Comparison of ENCODE assay signal across 17 cellular contexts in genomic region chr4:84126061-84126787, GRCh38.
DNase-seq lines count a peak whose midpoint lies in the region; ATAC-seq, FAIRE-seq and TF ChIP-seq lines count a peak whose summit lies in the region.
"Had no signal": no experiment of that assay in that cellular context is flagged by ENCODE, and none has a peak within 500 bp of the region (broad histone marks: within the 10 kb centered on the region; RNA-seq: fewer than 3 reads in every experiment).

No MANE protein-coding gene starts in this region.

- H3K9me3 ChIP-seq in K562 (replicated peaks; ENCODE audit: control insufficient read depth, insufficient read depth, low read depth, low read length) (no peaks in the 10 kb centered on the region), neural progenitor cell (ENCODE audit: low read depth) (no peaks in the 10 kb centered on the region)
- H3K9me3 ChIP-seq: suprapubic skin had no signal

- H4K20me1 ChIP-seq in K562 (replicated peaks; ENCODE audit: control insufficient read depth, insufficient read depth, low read length): no peaks in the 10 kb centered on the region
- H4K20me1 ChIP-seq in neural progenitor cell (ENCODE audit: low read depth): no peaks in the 10 kb centered on the region

- H3K36me3 Mint-ChIP-seq in neural progenitor cell: no peaks in the 10 kb centered on the region

- H3K79me2 ChIP-seq in K562 (ENCODE audit: control insufficient read depth, insufficient read depth, low read length) (no peaks in the 10 kb centered on the region), neural progenitor cell (ENCODE audit: low read depth) (no peaks in the 10 kb centered on the region)

- peaks cover 6% of the 10 kb centered on the region for H3K9me3 Mint-ChIP-seq in neural progenitor cell
- H3K9me3 Mint-ChIP-seq: activated CD4-positive, alpha-beta T cell treated with anti-CD3 and anti-CD28 coated beads, Interleukin-2, amount 10 ng/mL, durations not matched to agents 24 days and 14 days had no signal

- H3K4me3 ChIP-seq in H7 (ENCODE audit: insufficient read depth, low read depth, low read length): peak overlapping the region; percentile 43
- H3K4me3 ChIP-seq in K562: no peak overlapping the region
- H3K4me3 ChIP-seq in neural progenitor cell: peak overlapping the region; percentile 60
- H3K4me3 ChIP-seq: adrenal gland, heart left ventricle, suprapubic skin had no signal

- BruUV-seq in K562 (replicated peaks; lab: Mats Ljungman, UMichigan): no TSS peak

- no peaks in the 10 kb centered on the region for H3F3A ChIP-seq in neural progenitor cell (ENCODE audit: low read depth)

- peak; percentile 3 for DNase-seq in H7
- DNase-seq in NCI-H2081 (lab: John Stamatoyannopoulos, UW): peak; percentile 35 to 73
- DNase-seq in K562 (ENCODE audit: extremely low read depth in 1 of 4, low spot score in 3 of 4): no peak
- DNase-seq in neural progenitor cell (ENCODE audit: low spot score): no peak
- no peak for DNase-seq in putamen (ENCODE audit: low spot score)
- no peak for DNase-seq in stimulated activated CD4-positive, alpha-beta T cell treated with anti-CD3 and anti-CD28 coated beads, Interleukin-2, amount 100 ng/mL, for 24 hours
- DNase-seq: activated CD4-positive, alpha-beta T cell treated with anti-CD3 and anti-CD28 coated beads, Interleukin-2, amount 10 ng/mL, durations not matched to agents 24 days and 14 days; activated CD8-positive, alpha-beta memory T cell treated with anti-CD3 and anti-CD28 coated beads, Interleukin-2, amount 50 U/mL, for 4 hours; activated gamma-delta T cell; adrenal gland; Calu3; heart left ventricle; mesenchymal stem cell; RPMI8226 had no signal

- intact Hi-C loops in K562 (cut with micrococcal nuclease): no loop called here

- no peak overlapping the region for H3K27ac ChIP-seq in K562 (ENCODE audit: extremely low read depth, low read depth, low read length)
- H3K27ac ChIP-seq in neural progenitor cell: no peak overlapping the region
- H3K27ac ChIP-seq: adrenal gland, heart left ventricle, suprapubic skin had no signal

- no peaks in the 10 kb centered on the region for H3K27me3 Mint-ChIP-seq in neural progenitor cell (ENCODE audit: insufficient read depth, low read depth)
- H3K27me3 Mint-ChIP-seq: activated CD4-positive, alpha-beta T cell treated with anti-CD3 and anti-CD28 coated beads, Interleukin-2, amount 10 ng/mL, durations not matched to agents 24 days and 14 days; B cell had no signal

- no peaks in the 10 kb centered on the region for H3K9me1 ChIP-seq in K562 (ENCODE audit: control insufficient read depth, insufficient read depth, low read length)

- ATAC-seq in K562 (peak; percentile 62; the same call in 2 of the 3 replicates), HG03135 (IDR thresholded peaks at IDR 0.05; ENCODE audit: unreplicated experiment) (no peak)
- ATAC-seq: heart left ventricle had no signal

- POLR2A ChIA-PET in K562 (lab: Yijun Ruan, JAX): no interaction called here

- H3K36me3 ChIP-seq in H7 (replicated peaks; ENCODE audit: control insufficient read depth, insufficient read depth, low read length): no peaks in the 10 kb centered on the region
- no peaks in the 10 kb centered on the region for H3K36me3 ChIP-seq in K562 (ENCODE audit: control insufficient read depth, insufficient read depth, low read length)
- no peaks in the 10 kb centered on the region for H3K36me3 ChIP-seq in neural progenitor cell
- H3K36me3 ChIP-seq: adrenal gland, heart left ventricle, suprapubic skin had no signal

- TF ChIP-seq POLR2A in K562 (conservative IDR thresholded peaks at IDR 0.05): no peak

- no peak for TF ChIP-seq RAD21 in K562 (CRISPR knock-in tag; conservative IDR thresholded peaks at IDR 0.05 in 1 of 2, IDR thresholded peaks at IDR 0.05 in 1 of 2)

- peaks cover 4% of the 10 kb centered on the region for H3K4me1 Mint-ChIP-seq in neural progenitor cell
- H3K4me1 Mint-ChIP-seq: activated CD4-positive, alpha-beta T cell treated with anti-CD3 and anti-CD28 coated beads, Interleukin-2, amount 10 ng/mL, durations not matched to agents 24 days and 14 days; B cell had no signal

- peak overlapping the region; percentile 81 for H2AFZ ChIP-seq in K562 (ENCODE audit: low read depth, low read length)
- peak overlapping the region; percentile 96 for H2AFZ ChIP-seq in neural progenitor cell (replicated peaks)

- no peaks in the 10 kb centered on the region for H3K4me1 ChIP-seq in K562 (replicated peaks in 1 of 2; ENCODE audit: control insufficient read depth in 2 of 2, insufficient read depth in 2 of 2, low read length in 2 of 2)
- H3K4me1 ChIP-seq in neural progenitor cell: peaks cover 8% of the 10 kb centered on the region
- H3K4me1 ChIP-seq: adrenal gland, heart left ventricle, suprapubic skin had no signal

- H3K9ac ChIP-seq in K562 (ENCODE audit: insufficient read depth in 1 of 2, low read depth in 2 of 2, low read length in 2 of 2): no peak overlapping the region; a peak in 1 of 4 replicates
- H3K9ac ChIP-seq in neural progenitor cell: no peak overlapping the region

- TF ChIP-seq CTCF in K562 (IDR thresholded peaks at IDR 0.05 in 2 of 3, conservative IDR thresholded peaks at IDR 0.05 in 1 of 3; ENCODE audit: insufficient read depth in 2 of 3, low read depth in 1 of 3, low read length in 3 of 3) (no peak), neural progenitor cell (IDR thresholded peaks at IDR 0.05) (no peak)

- CTCF ChIA-PET in K562 (lab: Yijun Ruan, JAX; ENCODE audit: low intra/inter-chr PET ratio): no interaction called here

- H3K27me3 ChIP-seq in H7 (ENCODE audit: control insufficient read depth, insufficient read depth, low read length): no peaks in the 10 kb centered on the region
- H3K27me3 ChIP-seq in K562 (ENCODE audit: control insufficient read depth in 2 of 2, insufficient read depth in 2 of 2, low read length in 2 of 2): no peaks in the 10 kb centered on the region
- no peaks in the 10 kb centered on the region for H3K27me3 ChIP-seq in neural progenitor cell
- H3K27me3 ChIP-seq: adrenal gland, suprapubic skin had no signal

- FAIRE-seq in K562 (lab: Jason Lieb, UNC): peak; percentile 40

- WGBS in K562 (ENCODE audit: insufficient coverage, low coverage, missing lambda C conversion rate): 24% methylated on average over 5 of the region's 5 CpGs

- H3K27ac Mint-ChIP-seq in neural progenitor cell: no peak overlapping the region
- H3K27ac Mint-ChIP-seq: activated CD4-positive, alpha-beta T cell treated with anti-CD3 and anti-CD28 coated beads, Interleukin-2, amount 10 ng/mL, durations not matched to agents 24 days and 14 days; B cell had no signal

- peak overlapping the region; percentile 27 for H3K4me3 Mint-ChIP-seq in neural progenitor cell
- H3K4me3 Mint-ChIP-seq: activated CD4-positive, alpha-beta T cell treated with anti-CD3 and anti-CD28 coated beads, Interleukin-2, amount 10 ng/mL, durations not matched to agents 24 days and 14 days; B cell had no signal

- H3K4me2 ChIP-seq in K562 (ENCODE audit: insufficient read depth, low read length) (peak overlapping the region; percentile 46), neural progenitor cell (peak overlapping the region; percentile 70)

- in situ Hi-C loops in K562 (cut with MboI): no loop called here

- TF ChIP-seq EP300 in K562 (IDR thresholded peaks at IDR 0.05; ENCODE audit: low read length): no peak

TF ChIP-seq in K562, 482 proteins besides CTCF, POLR2A, EP300 and RAD21:
- TF ChIP-seq ZNF232 (CRISPR knock-in tag; IDR thresholded peaks at IDR 0.05) (no peak), ZBTB1 (CRISPR knock-in tag; IDR thresholded peaks at IDR 0.05; ENCODE audit: borderline replicate concordance, low read depth) (no peak)
- TF ChIP-seq, protein P1, sequence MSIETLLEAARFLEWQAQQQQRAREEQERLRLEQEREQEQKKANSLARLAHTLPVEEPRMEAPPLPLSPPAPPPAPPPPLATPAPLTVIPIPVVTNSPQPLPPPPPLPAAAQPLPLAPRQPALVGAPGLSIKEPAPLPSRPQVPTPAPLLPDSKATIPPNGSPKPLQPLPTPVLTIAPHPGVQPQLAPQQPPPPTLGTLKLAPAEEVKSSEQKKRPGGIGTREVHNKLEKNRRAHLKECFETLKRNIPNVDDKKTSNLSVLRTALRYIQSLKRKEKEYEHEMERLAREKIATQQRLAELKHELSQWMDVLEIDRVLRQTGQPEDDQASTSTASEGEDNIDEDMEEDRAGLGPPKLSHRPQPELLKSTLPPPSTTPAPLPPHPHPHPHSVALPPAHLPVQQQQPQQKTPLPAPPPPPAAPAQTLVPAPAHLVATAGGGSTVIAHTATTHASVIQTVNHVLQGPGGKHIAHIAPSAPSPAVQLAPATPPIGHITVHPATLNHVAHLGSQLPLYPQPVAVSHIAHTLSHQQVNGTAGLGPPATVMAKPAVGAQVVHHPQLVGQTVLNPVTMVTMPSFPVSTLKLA (conservative IDR thresholded peaks at IDR 0.05): no peak

Comparison
In these comparisons a context has a peak if more than half of its experiments do, and no peak if none do; other contexts are left out.
1. DNase-seq: peak in H7 (single experiment) and NCI-H2081 (2 of 2); none in K562 (0 of 4), neural progenitor cell (single experiment), putamen (single experiment) and stimulated activated CD4-positive, alpha-beta T cell treated with anti-CD3 and anti-CD28 coated beads, Interleukin-2, amount 100 ng/mL, for 24 hours (0 of 2).